8 cellular contexts compared by ENCODE assay signal in the genomic region with DNA sequence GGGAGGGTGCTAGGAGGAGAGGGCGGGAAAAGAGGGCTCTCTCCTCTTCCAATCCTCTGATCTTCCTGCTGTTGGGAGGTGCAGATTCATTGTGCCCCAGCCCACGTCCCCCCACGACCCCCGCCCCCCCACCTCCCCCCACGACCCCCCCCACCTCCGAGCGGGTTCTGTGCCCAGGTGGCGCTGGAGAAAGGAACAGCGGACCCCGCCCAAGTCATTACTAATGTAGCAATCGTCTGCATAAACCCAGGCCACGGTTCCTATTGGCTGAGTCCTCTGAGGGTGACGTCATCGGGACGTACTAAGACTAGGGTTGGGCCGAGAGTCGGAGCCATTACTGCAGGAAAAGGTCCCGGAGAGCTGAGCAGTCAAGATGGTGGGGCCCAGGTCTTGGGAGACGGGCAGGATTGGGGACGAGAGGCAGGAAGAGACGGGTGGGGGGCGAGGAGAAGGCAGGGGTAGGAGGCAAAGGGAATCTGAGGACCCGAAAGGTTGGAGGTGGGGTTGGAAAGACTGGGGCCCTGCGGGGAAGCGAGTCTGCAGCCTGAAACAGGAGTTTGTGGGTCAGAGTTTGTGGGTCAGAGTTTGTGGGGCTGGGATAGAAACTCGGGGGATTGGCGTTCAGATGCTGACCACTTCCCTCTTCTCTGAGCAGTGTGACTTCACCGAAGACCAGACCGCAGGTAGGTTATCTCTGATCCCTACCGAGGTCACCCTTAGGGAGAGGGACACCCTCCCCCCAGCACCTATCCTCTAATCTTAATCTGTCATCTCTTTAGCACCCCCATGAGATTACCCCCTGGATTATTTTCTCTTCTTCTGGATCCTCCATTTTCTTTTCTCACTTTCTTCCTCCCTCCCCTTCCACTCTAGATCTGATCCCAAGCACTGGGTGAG. TPM values are rescaled to one million over a fixed set of nuclear protein-coding genes. Genes with fewer than 3 reads are reported as not detected.
DNase-seq lines count a peak whose midpoint lies in the region; ATAC-seq, FAIRE-seq and TF ChIP-seq lines count a peak whose summit lies in the region.

A gene (plus strand): TSS at position 331 of the 897 bp plus-strand sequence. CDS start 43 bp downstream, at position 374.

- peak; percentile 90 for DNase-seq in D721Med (ENCODE audit: insufficient read length, low spot score)
- peak; percentile 98 for DNase-seq in OCI-M1 (lab: John Stamatoyannopoulos, UW)
- peak; percentile 87 for DNase-seq in activated T-cell treated with anti-CD3 and anti-CD28 coated beads for 4 hours
- peak; percentile 85 for DNase-seq in epithelial cell of proximal tubule (ENCODE audit: low read depth)
- DNase-seq in mucosa of gallbladder (ENCODE audit: low spot score): peak; percentile 98
- peak; percentile 79 to 81 for DNase-seq in stimulated activated CD8-positive, alpha-beta memory T cell treated with anti-CD3 and anti-CD28 coated beads, Interleukin-4, amount 100 ng/mL, for 4 hours (ENCODE audit: low read depth in 2 of 2, low spot score in 1 of 2)

- peaks cover 4% of the 10 kb centered on the region for H3K36me3 Mint-ChIP-seq in IgD-negative memory B cell

- peak; percentile 73 for ATAC-seq in GM21529 (IDR thresholded peaks at IDR 0.05; ENCODE audit: unreplicated experiment)

- no peak for TF ChIP-seq CTCF in D721Med (IDR thresholded peaks at IDR 0.05; ENCODE audit: insufficient read depth, missing control alignments)
- TF ChIP-seq CTCF in epithelial cell of proximal tubule (conservative IDR thresholded peaks at IDR 0.05; ENCODE audit: low read depth, low read length): no peak

- H3K27ac Mint-ChIP-seq in IgD-negative memory B cell: peak within 1 kb of the TSS; percentile 64 to 99 (median 97)

- FAIRE-seq in D721Med (lab: Jason Lieb, UNC): no peak

- peak within 1 kb of the TSS; percentile 92 for H3K4me3 ChIP-seq in epithelial cell of proximal tubule (ENCODE audit: low read depth, low read length)

- no peaks in the 10 kb centered on the region for H3K27me3 Mint-ChIP-seq in IgD-negative memory B cell

- H3K9me3 Mint-ChIP-seq in IgD-negative memory B cell: no peaks in the 10 kb centered on the region

- peak within 1 kb of the TSS; percentile 79 to 100 (median 99) for H3K4me3 Mint-ChIP-seq in IgD-negative memory B cell

- peaks cover 18 to 29% (median 27%) of the 10 kb centered on the region in 3 donors for H3K4me1 Mint-ChIP-seq in IgD-negative memory B cell

RNA-seq across cellular contexts. Expression of the gene that starts here (rescaled TPM):
- 1,656 TPM for polyA plus RNA-seq in IgD-negative memory B cell
- 3,822 and 3,955 TPM in 2 replicates for total RNA-seq in epithelial cell of proximal tubule
- 1,918 TPM for total RNA-seq in mucosa of gallbladder

Comparison
In these comparisons a context has a peak if more than half of its experiments do, and no peak if none do; other contexts are left out.
1. Peak in every context shown above with its lines: DNase-seq, ATAC-seq and H3K4me3 ChIP-seq.